Comparison of ENCODE assay signal across 8 cellular contexts in genomic region chr13:107373551-107373950, GRCh38.
DNase-seq lines count a peak whose midpoint lies in the region; ATAC-seq and TF ChIP-seq lines count a peak whose summit lies in the region.

No MANE protein-coding gene starts in this region.

- ATAC-seq in heart right ventricle (no peak), Right ventricle myocardium inferior (no peak), HG02642 (IDR thresholded peaks at IDR 0.05; ENCODE audit: poor library complexity, unreplicated experiment) (no peak)

- peaks cover 0 to 12% (median 0%) of the 10 kb centered on the region in 9 donors for H3K4me1 ChIP-seq in heart right ventricle

- no peaks in the 10 kb centered on the region for H3K27me3 Mint-ChIP-seq in activated CD4-positive, alpha-beta T cell treated with anti-CD3 and anti-CD28 coated beads, Interleukin-2, amount 10 ng/mL, durations not matched to agents 24 days and 14 days

- DNase-seq in heart right ventricle = no peak
- no peak for DNase-seq in Right ventricle myocardium inferior (ENCODE audit: missing footprints)
- peak; percentile 92 for DNase-seq in SHP77 treated with DMSO at 0.1 percent for 48 hours (lab: John Stamatoyannopoulos, UW)
- peak; percentile 27 for DNase-seq in hepatic stellate cell (ENCODE audit: low spot score)
- no peak for DNase-seq in activated CD4-positive, alpha-beta T cell treated with anti-CD3 and anti-CD28 coated beads, Interleukin-2, amount 10 ng/mL, durations not matched to agents 24 days and 14 days
- DNase-seq in activated effector memory CD4-positive, alpha-beta T cell treated with Interleukin-2 at 50 U/mL for 16 hours = no peak
- no peak for DNase-seq in SKM-1 treated with dmso at 0.1 percent for 144 hours (lab: John Stamatoyannopoulos, UW; ENCODE audit: unreplicated experiment)

- H3K4me1 Mint-ChIP-seq in activated CD4-positive, alpha-beta T cell treated with anti-CD3 and anti-CD28 coated beads, Interleukin-2, amount 10 ng/mL, durations not matched to agents 24 days and 14 days = no peaks in the 10 kb centered on the region

- H3K27me3 ChIP-seq in heart right ventricle = no peaks in the 10 kb centered on the region

- no peaks in the 10 kb centered on the region for H3K36me3 Mint-ChIP-seq in activated CD4-positive, alpha-beta T cell treated with anti-CD3 and anti-CD28 coated beads, Interleukin-2, amount 10 ng/mL, durations not matched to agents 24 days and 14 days (ENCODE audit: low read depth)

- no peaks in the 10 kb centered on the region for H3K36me3 ChIP-seq in heart right ventricle

- H3K4me3 ChIP-seq in heart right ventricle = no peak overlapping the region

- peak in 7 of 9 donors; percentile 7 to 58 (median 35) for TF ChIP-seq CTCF in heart right ventricle (IDR thresholded peaks at IDR 0.05)

- no peaks in the 10 kb centered on the region for H3K9me3 Mint-ChIP-seq in activated CD4-positive, alpha-beta T cell treated with anti-CD3 and anti-CD28 coated beads, Interleukin-2, amount 10 ng/mL, durations not matched to agents 24 days and 14 days

- H3K4me3 Mint-ChIP-seq in activated CD4-positive, alpha-beta T cell treated with anti-CD3 and anti-CD28 coated beads, Interleukin-2, amount 10 ng/mL, durations not matched to agents 24 days and 14 days = no peak overlapping the region

- H3K9me3 ChIP-seq in heart right ventricle = no peaks in the 10 kb centered on the region

- no peak overlapping the region for H3K27ac ChIP-seq in heart right ventricle

- 15 to 22% methylated on average over 3 of the region's 3 CpGs for WGBS in heart right ventricle, 2 donors

- intact Hi-C loops in heart right ventricle (cut with DNase I) (no loop called here), Right ventricle myocardium inferior (cut with DNase I) (no loop called here)
- intact Hi-C loops in activated CD4-positive, alpha-beta T cell treated with anti-CD3 and anti-CD28 coated beads, Interleukin-2, amount 10 ng/mL, durations not matched to agents 24 days and 14 days (cut with micrococcal nuclease) = no loop called here

- H3K27ac Mint-ChIP-seq in activated CD4-positive, alpha-beta T cell treated with anti-CD3 and anti-CD28 coated beads, Interleukin-2, amount 10 ng/mL, durations not matched to agents 24 days and 14 days = no peak overlapping the region

Comparison
In these comparisons a context has a peak if more than half of its experiments do, and no peak if none do; other contexts are left out.
1. DNase-seq: peak in SHP77 treated with DMSO at 0.1 percent for 48 hours (single experiment) and hepatic stellate cell (single experiment); none in heart right ventricle (0 of 2), Right ventricle myocardium inferior (single experiment), activated CD4-positive, alpha-beta T cell treated with anti-CD3 and anti-CD28 coated beads, Interleukin-2, amount 10 ng/mL, durations not matched to agents 24 days and 14 days (single experiment), activated effector memory CD4-positive, alpha-beta T cell treated with Interleukin-2 at 50 U/mL for 16 hours (single experiment) and SKM-1 treated with dmso at 0.1 percent for 144 hours (single experiment).